1 cellular context compared by ENCODE assay signal in the genomic region with DNA sequence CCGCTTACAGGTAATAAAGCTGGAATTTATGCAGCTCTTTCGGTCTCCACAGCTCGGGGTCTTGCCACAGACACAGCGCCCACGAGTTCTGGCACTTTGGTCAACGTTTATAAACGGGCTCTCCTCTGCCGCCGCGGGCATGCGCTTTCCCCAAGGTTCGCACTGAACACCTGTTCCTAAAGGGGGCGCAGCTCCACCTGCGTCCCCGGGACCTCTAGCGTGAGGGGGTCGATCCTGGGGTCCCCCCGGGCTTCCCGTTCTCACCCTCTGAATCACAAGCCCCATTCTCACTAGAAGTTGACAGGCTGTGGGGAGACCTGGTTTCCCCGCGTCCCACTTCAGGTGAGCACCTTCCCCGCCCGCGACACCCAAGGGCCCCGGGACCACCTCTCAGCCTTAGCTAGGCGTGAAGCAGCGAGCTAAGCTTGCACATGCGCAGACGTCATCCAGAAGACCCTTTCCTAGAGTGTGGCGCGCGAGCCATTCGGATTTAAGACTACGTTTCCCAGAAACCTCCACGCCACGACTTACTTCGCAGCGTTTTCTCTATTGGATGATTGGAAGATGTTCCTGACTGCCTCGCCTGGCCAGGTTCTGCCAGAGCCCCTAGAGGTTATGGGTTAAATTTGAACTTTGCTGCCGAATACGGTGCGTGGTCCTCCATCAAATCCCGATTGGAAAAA.
TF ChIP-seq lines count a peak whose summit lies in the region.

No MANE protein-coding gene starts in this region.

TF ChIP-seq in WTC11, 78 proteins besides CTCF, POLR2A, EP300 and RAD21 (continued from another document and continues in another):
- TF ChIP-seq, protein P1, sequence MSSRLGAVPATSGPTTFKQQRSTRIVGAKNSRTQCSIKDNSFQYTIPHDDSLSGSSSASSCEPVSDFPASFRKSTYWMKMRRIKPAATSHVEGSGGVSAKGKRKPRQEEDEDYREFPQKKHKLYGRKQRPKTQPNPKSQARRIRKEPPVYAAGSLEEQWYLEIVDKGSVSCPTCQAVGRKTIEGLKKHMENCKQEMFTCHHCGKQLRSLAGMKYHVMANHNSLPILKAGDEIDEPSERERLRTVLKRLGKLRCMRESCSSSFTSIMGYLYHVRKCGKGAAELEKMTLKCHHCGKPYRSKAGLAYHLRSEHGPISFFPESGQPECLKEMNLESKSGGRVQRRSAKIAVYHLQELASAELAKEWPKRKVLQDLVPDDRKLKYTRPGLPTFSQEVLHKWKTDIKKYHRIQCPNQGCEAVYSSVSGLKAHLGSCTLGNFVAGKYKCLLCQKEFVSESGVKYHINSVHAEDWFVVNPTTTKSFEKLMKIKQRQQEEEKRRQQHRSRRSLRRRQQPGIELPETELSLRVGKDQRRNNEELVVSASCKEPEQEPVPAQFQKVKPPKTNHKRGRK (CRISPR knock-in tag; IDR thresholded peaks at IDR 0.05; ENCODE audit: borderline replicate concordance), result no peak
- TF ChIP-seq, protein P2, sequence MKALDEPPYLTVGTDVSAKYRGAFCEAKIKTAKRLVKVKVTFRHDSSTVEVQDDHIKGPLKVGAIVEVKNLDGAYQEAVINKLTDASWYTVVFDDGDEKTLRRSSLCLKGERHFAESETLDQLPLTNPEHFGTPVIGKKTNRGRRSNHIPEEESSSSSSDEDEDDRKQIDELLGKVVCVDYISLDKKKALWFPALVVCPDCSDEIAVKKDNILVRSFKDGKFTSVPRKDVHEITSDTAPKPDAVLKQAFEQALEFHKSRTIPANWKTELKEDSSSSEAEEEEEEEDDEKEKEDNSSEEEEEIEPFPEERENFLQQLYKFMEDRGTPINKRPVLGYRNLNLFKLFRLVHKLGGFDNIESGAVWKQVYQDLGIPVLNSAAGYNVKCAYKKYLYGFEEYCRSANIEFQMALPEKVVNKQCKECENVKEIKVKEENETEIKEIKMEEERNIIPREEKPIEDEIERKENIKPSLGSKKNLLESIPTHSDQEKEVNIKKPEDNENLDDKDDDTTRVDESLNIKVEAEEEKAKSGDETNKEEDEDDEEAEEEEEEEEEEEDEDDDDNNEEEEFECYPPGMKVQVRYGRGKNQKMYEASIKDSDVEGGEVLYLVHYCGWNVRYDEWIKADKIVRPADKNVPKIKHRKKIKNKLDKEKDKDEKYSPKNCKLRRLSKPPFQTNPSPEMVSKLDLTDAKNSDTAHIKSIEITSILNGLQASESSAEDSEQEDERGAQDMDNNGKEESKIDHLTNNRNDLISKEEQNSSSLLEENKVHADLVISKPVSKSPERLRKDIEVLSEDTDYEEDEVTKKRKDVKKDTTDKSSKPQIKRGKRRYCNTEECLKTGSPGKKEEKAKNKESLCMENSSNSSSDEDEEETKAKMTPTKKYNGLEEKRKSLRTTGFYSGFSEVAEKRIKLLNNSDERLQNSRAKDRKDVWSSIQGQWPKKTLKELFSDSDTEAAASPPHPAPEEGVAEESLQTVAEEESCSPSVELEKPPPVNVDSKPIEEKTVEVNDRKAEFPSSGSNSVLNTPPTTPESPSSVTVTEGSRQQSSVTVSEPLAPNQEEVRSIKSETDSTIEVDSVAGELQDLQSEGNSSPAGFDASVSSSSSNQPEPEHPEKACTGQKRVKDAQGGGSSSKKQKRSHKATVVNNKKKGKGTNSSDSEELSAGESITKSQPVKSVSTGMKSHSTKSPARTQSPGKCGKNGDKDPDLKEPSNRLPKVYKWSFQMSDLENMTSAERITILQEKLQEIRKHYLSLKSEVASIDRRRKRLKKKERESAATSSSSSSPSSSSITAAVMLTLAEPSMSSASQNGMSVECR (CRISPR knock-in tag; IDR thresholded peaks at IDR 0.05; ENCODE audit: borderline replicate concordance), result no peak
- TF ChIP-seq ZNF263 (CRISPR knock-in tag; IDR thresholded peaks at IDR 0.05; ENCODE audit: low read depth) (no peak), NFYB (CRISPR knock-in tag; conservative IDR thresholded peaks at IDR 0.05; ENCODE audit: low read depth) (peak; percentile 33; the same call in 1 of the 2 replicates), FOXK1 (CRISPR knock-in tag; IDR thresholded peaks at IDR 0.05) (no peak), MYBL2 (CRISPR knock-in tag; IDR thresholded peaks at IDR 0.05) (no peak), ZNF416 (CRISPR knock-in tag; IDR thresholded peaks at IDR 0.05) (no peak), ZNF121 (CRISPR knock-in tag; IDR thresholded peaks at IDR 0.05) (no peak), ESRRA (CRISPR knock-in tag; IDR thresholded peaks at IDR 0.05; ENCODE audit: borderline replicate concordance) (no peak), ETV6 (CRISPR knock-in tag; IDR thresholded peaks at IDR 0.05) (no peak; the same call in 1 of the 2 replicates), RORB (CRISPR knock-in tag; IDR thresholded peaks at IDR 0.05) (no peak), MXD4 (CRISPR knock-in tag; IDR thresholded peaks at IDR 0.05; ENCODE audit: borderline replicate concordance) (no peak), ZNF219 (CRISPR knock-in tag; IDR thresholded peaks at IDR 0.05; ENCODE audit: borderline replicate concordance) (no peak), EMX1 (CRISPR knock-in tag; IDR thresholded peaks at IDR 0.05) (no peak), ZNF423 (CRISPR knock-in tag; IDR thresholded peaks at IDR 0.05) (peak; percentile 97), CBFB (CRISPR knock-in tag; IDR thresholded peaks at IDR 0.05; ENCODE audit: low read depth) (no peak), ZNF671 (CRISPR knock-in tag; IDR thresholded peaks at IDR 0.05) (no peak), SP1 (CRISPR knock-in tag; conservative IDR thresholded peaks at IDR 0.05) (0 out of 2 replicates have a peak, but pooled peaks have one; percentile 36), ZNF396 (CRISPR knock-in tag; IDR thresholded peaks at IDR 0.05; ENCODE audit: borderline replicate concordance) (no peak), NR1H2 (CRISPR knock-in tag; IDR thresholded peaks at IDR 0.05) (no peak), IRF2 (CRISPR knock-in tag; IDR thresholded peaks at IDR 0.05; ENCODE audit: borderline replicate concordance, low read depth) (no peak), GABPB1 (CRISPR knock-in tag; IDR thresholded peaks at IDR 0.05) (peak; percentile 67; the same call in 1 of the 2 replicates), OVOL2 (CRISPR knock-in tag; IDR thresholded peaks at IDR 0.05; ENCODE audit: borderline replicate concordance) (no peak), SMAD4 (CRISPR knock-in tag; IDR thresholded peaks at IDR 0.05) (no peak), TEAD4 (CRISPR knock-in tag; IDR thresholded peaks at IDR 0.05) (no peak), NFATC4 (CRISPR knock-in tag; IDR thresholded peaks at IDR 0.05) (no peak), ZNF232 (CRISPR knock-in tag; IDR thresholded peaks at IDR 0.05) (no peak), ZNF138 (CRISPR knock-in tag; conservative IDR thresholded peaks at IDR 0.05) (0 out of 2 replicates have a peak, but pooled peaks have one; percentile 71), JAZF1 (CRISPR knock-in tag; IDR thresholded peaks at IDR 0.05) (no peak)
- TF ChIP-seq, protein P3, sequence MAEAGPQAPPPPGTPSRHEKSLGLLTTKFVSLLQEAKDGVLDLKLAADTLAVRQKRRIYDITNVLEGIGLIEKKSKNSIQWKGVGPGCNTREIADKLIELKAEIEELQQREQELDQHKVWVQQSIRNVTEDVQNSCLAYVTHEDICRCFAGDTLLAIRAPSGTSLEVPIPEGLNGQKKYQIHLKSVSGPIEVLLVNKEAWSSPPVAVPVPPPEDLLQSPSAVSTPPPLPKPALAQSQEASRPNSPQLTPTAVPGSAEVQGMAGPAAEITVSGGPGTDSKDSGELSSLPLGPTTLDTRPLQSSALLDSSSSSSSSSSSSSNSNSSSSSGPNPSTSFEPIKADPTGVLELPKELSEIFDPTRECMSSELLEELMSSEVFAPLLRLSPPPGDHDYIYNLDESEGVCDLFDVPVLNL (CRISPR knock-in tag; IDR thresholded peaks at IDR 0.05; ENCODE audit: borderline replicate concordance, low read depth), result no peak
- TF ChIP-seq, protein P4, sequence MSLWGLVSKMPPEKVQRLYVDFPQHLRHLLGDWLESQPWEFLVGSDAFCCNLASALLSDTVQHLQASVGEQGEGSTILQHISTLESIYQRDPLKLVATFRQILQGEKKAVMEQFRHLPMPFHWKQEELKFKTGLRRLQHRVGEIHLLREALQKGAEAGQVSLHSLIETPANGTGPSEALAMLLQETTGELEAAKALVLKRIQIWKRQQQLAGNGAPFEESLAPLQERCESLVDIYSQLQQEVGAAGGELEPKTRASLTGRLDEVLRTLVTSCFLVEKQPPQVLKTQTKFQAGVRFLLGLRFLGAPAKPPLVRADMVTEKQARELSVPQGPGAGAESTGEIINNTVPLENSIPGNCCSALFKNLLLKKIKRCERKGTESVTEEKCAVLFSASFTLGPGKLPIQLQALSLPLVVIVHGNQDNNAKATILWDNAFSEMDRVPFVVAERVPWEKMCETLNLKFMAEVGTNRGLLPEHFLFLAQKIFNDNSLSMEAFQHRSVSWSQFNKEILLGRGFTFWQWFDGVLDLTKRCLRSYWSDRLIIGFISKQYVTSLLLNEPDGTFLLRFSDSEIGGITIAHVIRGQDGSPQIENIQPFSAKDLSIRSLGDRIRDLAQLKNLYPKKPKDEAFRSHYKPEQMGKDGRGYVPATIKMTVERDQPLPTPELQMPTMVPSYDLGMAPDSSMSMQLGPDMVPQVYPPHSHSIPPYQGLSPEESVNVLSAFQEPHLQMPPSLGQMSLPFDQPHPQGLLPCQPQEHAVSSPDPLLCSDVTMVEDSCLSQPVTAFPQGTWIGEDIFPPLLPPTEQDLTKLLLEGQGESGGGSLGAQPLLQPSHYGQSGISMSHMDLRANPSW (CRISPR knock-in tag; conservative IDR thresholded peaks at IDR 0.05; ENCODE audit: low read depth), result no peak
- TF ChIP-seq, protein P5, sequence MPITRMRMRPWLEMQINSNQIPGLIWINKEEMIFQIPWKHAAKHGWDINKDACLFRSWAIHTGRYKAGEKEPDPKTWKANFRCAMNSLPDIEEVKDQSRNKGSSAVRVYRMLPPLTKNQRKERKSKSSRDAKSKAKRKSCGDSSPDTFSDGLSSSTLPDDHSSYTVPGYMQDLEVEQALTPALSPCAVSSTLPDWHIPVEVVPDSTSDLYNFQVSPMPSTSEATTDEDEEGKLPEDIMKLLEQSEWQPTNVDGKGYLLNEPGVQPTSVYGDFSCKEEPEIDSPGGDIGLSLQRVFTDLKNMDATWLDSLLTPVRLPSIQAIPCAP (CRISPR knock-in tag; IDR thresholded peaks at IDR 0.05), result no peak
- TF ChIP-seq, protein P6, sequence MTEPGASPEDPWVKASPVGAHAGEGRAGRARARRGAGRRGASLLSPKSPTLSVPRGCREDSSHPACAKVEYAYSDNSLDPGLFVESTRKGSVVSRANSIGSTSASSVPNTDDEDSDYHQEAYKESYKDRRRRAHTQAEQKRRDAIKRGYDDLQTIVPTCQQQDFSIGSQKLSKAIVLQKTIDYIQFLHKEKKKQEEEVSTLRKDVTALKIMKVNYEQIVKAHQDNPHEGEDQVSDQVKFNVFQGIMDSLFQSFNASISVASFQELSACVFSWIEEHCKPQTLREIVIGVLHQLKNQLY (CRISPR knock-in tag; IDR thresholded peaks at IDR 0.05), result 0 out of 2 replicates have a peak, but pooled peaks have one; percentile 51
- TF ChIP-seq, protein P7, sequence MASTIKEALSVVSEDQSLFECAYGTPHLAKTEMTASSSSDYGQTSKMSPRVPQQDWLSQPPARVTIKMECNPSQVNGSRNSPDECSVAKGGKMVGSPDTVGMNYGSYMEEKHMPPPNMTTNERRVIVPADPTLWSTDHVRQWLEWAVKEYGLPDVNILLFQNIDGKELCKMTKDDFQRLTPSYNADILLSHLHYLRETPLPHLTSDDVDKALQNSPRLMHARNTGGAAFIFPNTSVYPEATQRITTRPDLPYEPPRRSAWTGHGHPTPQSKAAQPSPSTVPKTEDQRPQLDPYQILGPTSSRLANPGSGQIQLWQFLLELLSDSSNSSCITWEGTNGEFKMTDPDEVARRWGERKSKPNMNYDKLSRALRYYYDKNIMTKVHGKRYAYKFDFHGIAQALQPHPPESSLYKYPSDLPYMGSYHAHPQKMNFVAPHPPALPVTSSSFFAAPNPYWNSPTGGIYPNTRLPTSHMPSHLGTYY (CRISPR knock-in tag; IDR thresholded peaks at IDR 0.05), result no peak
- TF ChIP-seq, protein P8, sequence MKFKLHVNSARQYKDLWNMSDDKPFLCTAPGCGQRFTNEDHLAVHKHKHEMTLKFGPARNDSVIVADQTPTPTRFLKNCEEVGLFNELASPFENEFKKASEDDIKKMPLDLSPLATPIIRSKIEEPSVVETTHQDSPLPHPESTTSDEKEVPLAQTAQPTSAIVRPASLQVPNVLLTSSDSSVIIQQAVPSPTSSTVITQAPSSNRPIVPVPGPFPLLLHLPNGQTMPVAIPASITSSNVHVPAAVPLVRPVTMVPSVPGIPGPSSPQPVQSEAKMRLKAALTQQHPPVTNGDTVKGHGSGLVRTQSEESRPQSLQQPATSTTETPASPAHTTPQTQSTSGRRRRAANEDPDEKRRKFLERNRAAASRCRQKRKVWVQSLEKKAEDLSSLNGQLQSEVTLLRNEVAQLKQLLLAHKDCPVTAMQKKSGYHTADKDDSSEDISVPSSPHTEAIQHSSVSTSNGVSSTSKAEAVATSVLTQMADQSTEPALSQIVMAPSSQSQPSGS (CRISPR knock-in tag; IDR thresholded peaks at IDR 0.05; ENCODE audit: borderline replicate concordance, low read depth), result no peak
- TF ChIP-seq, protein P9, sequence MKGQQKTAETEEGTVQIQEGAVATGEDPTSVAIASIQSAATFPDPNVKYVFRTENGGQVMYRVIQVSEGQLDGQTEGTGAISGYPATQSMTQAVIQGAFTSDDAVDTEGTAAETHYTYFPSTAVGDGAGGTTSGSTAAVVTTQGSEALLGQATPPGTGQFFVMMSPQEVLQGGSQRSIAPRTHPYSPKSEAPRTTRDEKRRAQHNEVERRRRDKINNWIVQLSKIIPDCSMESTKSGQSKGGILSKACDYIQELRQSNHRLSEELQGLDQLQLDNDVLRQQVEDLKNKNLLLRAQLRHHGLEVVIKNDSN (CRISPR knock-in tag; IDR thresholded peaks at IDR 0.05), result 0 out of 2 replicates have a peak, but pooled peaks have one; percentile 24
- TF ChIP-seq, protein P10, sequence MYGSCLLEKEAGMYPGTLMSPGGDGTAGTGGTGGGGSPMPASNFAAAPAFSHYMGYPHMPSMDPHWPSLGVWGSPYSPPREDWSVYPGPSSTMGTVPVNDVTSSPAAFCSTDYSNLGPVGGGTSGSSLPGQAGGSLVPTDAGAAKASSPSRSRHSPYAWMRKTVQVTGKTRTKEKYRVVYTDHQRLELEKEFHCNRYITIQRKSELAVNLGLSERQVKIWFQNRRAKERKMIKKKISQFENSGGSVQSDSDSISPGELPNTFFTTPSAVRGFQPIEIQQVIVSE (CRISPR knock-in tag; IDR thresholded peaks at IDR 0.05; ENCODE audit: borderline replicate concordance), result no peak
- TF ChIP-seq, protein P11, sequence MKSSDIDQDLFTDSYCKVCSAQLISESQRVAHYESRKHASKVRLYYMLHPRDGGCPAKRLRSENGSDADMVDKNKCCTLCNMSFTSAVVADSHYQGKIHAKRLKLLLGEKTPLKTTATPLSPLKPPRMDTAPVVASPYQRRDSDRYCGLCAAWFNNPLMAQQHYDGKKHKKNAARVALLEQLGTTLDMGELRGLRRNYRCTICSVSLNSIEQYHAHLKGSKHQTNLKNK (CRISPR knock-in tag; IDR thresholded peaks at IDR 0.05), result no peak
